27 cellular contexts compared by ENCODE assay signal in the genomic region with DNA sequence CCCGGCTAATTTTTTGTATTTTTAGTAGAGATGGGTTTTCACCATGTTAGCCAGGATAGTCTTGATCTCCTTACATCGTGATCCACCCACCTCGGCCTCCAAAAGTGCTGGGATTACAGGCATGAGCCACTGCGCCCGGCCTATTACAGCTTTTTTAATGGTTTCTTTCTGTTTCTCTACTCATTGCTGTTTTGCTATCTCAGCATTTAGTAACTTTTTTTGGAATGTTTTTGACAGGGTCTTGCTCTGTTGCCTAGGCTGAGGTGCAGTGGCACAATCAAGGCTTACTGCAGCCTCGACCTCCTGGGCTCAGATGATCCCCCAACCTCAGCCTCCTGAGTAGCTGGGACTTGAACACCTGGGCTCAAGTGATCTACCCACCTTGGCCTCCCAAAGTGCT.
"Had no signal": no experiment of that assay in that cellular context is flagged by ENCODE, and none has a peak within 500 bp of the region (broad histone marks: within the 10 kb centered on the region; RNA-seq: fewer than 3 reads in every experiment).

No MANE protein-coding gene starts in this region.

- H3K4me1 ChIP-seq: psoas muscle, uterus had no signal

- DNase-seq: cerebellar nuclear complex; cortex of kidney; effector CD4-positive, alpha-beta T cell; foreskin fibroblast; glutamatergic neuron; heart right ventricle; hippocampal formation; immature natural killer cell; islet precursor cell; left ventricle myocardium superior; lower lobe of right lung; mucosa of descending colon; naive B cell; nephron progenitor cell; nucleus accumbens; psoas muscle; right cardiac atrium; spleen; stimulated activated CD4-positive, alpha-beta T cell treated with anti-CD3 and anti-CD28 coated beads, Interleukin-2, amount 100 ng/mL, for 48 hours; stimulated activated naive B cell treated with anti-CD40 and anti-IgM and Interleukin-4, amounts not matched to agents 10 μg/mL and 1 μg/mL and 100 μg/mL, for 72 hours; upper lobe of left lung; uterus had no signal

- H3K4me3 ChIP-seq: gastroesophageal sphincter, heart right ventricle, lower lobe of right lung, mucosa of descending colon, psoas muscle, skin epidermis, spleen, thoracic aorta, tibial nerve, upper lobe of left lung, uterus had no signal

- H3K9me3 ChIP-seq: gastroesophageal sphincter, heart right ventricle, lower lobe of right lung, mucosa of descending colon, psoas muscle, spleen, thoracic aorta, tibial nerve, upper lobe of left lung, uterus had no signal

- ATAC-seq: esophagus mucosa; gastroesophageal sphincter; heart right ventricle; left ventricle myocardium superior; lower lobe of right lung; mucosa of descending colon; psoas muscle; right cardiac atrium; stimulated activated naive B cell treated with anti-CD40 and anti-IgM and Interleukin-4, amounts not matched to agents 10 μg/mL and 1 μg/mL and 100 μg/mL, for 72 hours had no signal

- H3K27me3 ChIP-seq: gastroesophageal sphincter, heart right ventricle, spleen, tibial nerve, upper lobe of left lung, uterus had no signal

- H3K36me3 ChIP-seq: gastroesophageal sphincter, heart right ventricle, lower lobe of right lung, spleen, thoracic aorta, tibial nerve, upper lobe of left lung, uterus had no signal

- H3K27ac ChIP-seq: gastroesophageal sphincter, heart right ventricle, lower lobe of right lung, psoas muscle, skin epidermis, spleen, thoracic aorta, tibial nerve, upper lobe of left lung, uterus had no signal
